8 cellular contexts compared by ENCODE assay signal in the genomic region with DNA sequence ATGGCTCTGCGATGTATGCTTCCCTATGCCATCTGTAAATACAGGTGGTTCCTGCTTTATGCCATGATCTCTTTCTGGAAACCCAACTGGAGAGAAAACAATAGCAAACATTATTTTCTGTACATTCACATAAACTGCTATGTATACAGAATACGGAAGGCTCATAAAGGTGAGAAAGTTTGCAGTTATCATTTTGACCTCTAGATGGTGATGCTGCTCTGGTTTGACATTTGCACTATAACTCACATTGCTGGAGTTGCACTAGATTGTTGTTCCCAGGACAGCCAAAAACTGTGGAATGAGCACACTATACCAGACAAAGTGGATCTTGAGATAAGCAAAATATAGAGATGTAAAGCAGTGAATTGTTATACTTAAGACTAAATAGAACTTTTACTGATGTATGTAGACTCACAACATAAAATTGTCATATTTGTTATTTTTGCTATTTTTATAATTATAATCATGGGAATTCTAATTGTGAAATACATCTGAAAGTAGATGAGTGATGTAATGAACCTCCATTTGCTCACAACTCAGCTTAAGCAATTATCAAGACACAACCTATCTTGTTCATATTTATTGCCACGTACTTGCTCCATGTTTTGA.
A peak's percentile ranks its signal among the peaks of the same experiment; 100 is the strongest.
DNase-seq lines count a peak whose midpoint lies in the region; ATAC-seq and TF ChIP-seq lines count a peak whose summit lies in the region.

No MANE protein-coding gene starts in this region.

- POLR2A ChIA-PET in Panc1 (lab: Charles Lee), result no interaction called here

- H3K9me3 ChIP-seq in Panc1 (ENCODE audit: control insufficient read depth, insufficient read depth, low read depth, low read length), result no peaks in the 10 kb centered on the region
- no peaks in the 10 kb centered on the region for H3K9me3 ChIP-seq in fibroblast of lung (ENCODE audit: control insufficient read depth, insufficient read depth, low read depth, low read length)

- H3K4me1 ChIP-seq in Panc1 (ENCODE audit: control insufficient read depth, insufficient read depth, low read length) (no peaks in the 10 kb centered on the region), fibroblast of lung (ENCODE audit: control insufficient read depth, extremely low read depth, insufficient read depth, low read length) (no peaks in the 10 kb centered on the region)

- BruUV-seq in Panc1 (replicated peaks; lab: Mats Ljungman, UMichigan), result no TSS peak

- H3K27ac ChIP-seq in Panc1 (ENCODE audit: low read length) (no peak overlapping the region), fibroblast of lung (ENCODE audit: insufficient read depth, low read length) (no peak overlapping the region)

- H3K4me3 ChIP-seq in Panc1 (ENCODE audit: low read depth in 2 of 2, low read length in 2 of 2) (no peak overlapping the region), fibroblast of lung (replicated peaks in 1 of 4; ENCODE audit: control extremely low read depth in 1 of 4, insufficient read depth in 1 of 4, low read depth in 3 of 4, low read length in 4 of 4) (no peak overlapping the region)

- ATAC-seq in GM21526 (IDR thresholded peaks at IDR 0.05; ENCODE audit: low FRiP score, unreplicated experiment), result peak; percentile 81
- no peak for ATAC-seq in Panc1
- ATAC-seq in HG03457 (IDR thresholded peaks at IDR 0.05; ENCODE audit: unreplicated experiment), result no peak

- intact Hi-C loops in Panc1 (cut with micrococcal nuclease; ENCODE audit: unreplicated experiment), result no loop called here

- no peaks in the 10 kb centered on the region for H3K27me3 ChIP-seq in Panc1 (ENCODE audit: control insufficient read depth, insufficient read depth, low read length)
- H3K27me3 ChIP-seq in fibroblast of lung (ENCODE audit: control insufficient read depth, insufficient read depth, low read length), result no peaks in the 10 kb centered on the region

- no peaks in the 10 kb centered on the region for H3K79me2 ChIP-seq in fibroblast of lung (ENCODE audit: control insufficient read depth, insufficient read depth, low read length)

- no peak overlapping the region for H2AFZ ChIP-seq in fibroblast of lung (ENCODE audit: low read length)

- H3K4me2 ChIP-seq in fibroblast of lung (ENCODE audit: extremely low read depth, insufficient read depth, low read length), result no peak overlapping the region

- DNase-seq in ELR (ENCODE audit: low read depth) (peak; percentile 10), HT1080 (ENCODE audit: low read depth) (peak; percentile 44), Panc1 (ENCODE audit: low read depth, low spot score) (peak; percentile 18), fibroblast of lung (ENCODE audit: low read depth in 2 of 2) (peak; percentile 8 to 35), putamen (ENCODE audit: low spot score) (peak; percentile 36), mesenteric fat pad (ENCODE audit: low spot score) (no peak)

- in situ Hi-C loops in Panc1 (cut with HindIII; ENCODE audit: low pct_unique_long_range_greater_than_20kb, low sequenced_read_pairs), result no loop called here

- no peaks in the 10 kb centered on the region for H4K20me1 ChIP-seq in fibroblast of lung (ENCODE audit: control insufficient read depth, extremely low read depth, insufficient read depth, low read length)

- H3K36me3 ChIP-seq in Panc1 (ENCODE audit: control insufficient read depth, insufficient read depth, low read length), result no peaks in the 10 kb centered on the region
- H3K36me3 ChIP-seq in fibroblast of lung (ENCODE audit: control insufficient read depth, insufficient read depth, low read length), result no peaks in the 10 kb centered on the region

- H3K9ac ChIP-seq in fibroblast of lung (ENCODE audit: insufficient read depth, low read length), result no peak overlapping the region

- CTCF ChIA-PET in Panc1 (lab: Charles Lee), result no interaction called here

- TF ChIP-seq CTCF in Panc1 (IDR thresholded peaks at IDR 0.05) (peak; percentile 50; the same call in 1 of the 2 replicates), fibroblast of lung (conservative IDR thresholded peaks at IDR 0.05 in 1 of 2, IDR thresholded peaks at IDR 0.05 in 1 of 2; ENCODE audit: low read depth in 1 of 2, low read length in 2 of 2) (peak; percentile 8 to 65)
